Comparison of ENCODE assay signal across 9 cellular contexts in the genomic region with DNA sequence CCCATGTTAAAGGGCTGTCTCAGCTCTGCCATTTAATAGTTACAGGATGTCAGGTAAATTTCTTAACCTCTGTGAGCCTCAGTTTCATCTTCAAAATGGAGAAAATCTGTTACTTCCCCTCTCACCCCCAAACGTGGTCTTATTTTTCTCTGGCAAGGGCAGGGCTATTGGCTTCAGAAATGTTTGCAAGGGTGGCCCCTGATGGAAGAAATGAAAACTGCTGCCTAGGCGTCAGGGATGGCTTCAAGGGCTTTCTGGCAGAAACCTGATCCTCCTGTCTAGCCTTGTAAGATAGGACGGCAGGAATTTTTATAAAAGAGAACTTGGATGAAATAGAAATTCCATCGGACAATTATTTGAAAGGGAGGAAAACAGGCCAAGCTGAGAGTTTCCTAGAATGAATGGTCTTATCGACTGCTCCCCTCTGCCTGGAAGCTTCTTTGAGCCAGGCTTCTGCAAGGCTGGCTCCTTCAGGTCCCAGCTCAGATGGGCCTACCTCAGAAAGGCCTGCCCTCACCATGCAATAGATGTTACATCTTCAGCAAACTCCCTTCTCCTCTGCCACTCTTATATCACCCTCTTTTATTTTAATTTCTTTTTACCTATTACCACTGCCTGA. TPM values are rescaled to one million over a fixed set of nuclear protein-coding genes. Genes with fewer than 3 reads are reported as not detected.
DNase-seq lines count a peak whose midpoint lies in the region; ATAC-seq, FAIRE-seq and TF ChIP-seq lines count a peak whose summit lies in the region.
"Had no signal": no experiment of that assay in that cellular context is flagged by ENCODE, and none has a peak within 500 bp of the region (broad histone marks: within the 10 kb centered on the region; RNA-seq: fewer than 3 reads in every experiment).

No MANE protein-coding gene starts in this region.

- POLR2A ChIA-PET in CD8-positive, alpha-beta T cell (lab: Charles Lee), result no interaction called here

- DNase-seq in CD8-positive, alpha-beta T cell, result peak in 5 of 7 experiments; percentile 6 to 61 (median 38)
- DNase-seq in M059J (ENCODE audit: low read depth) (peak; percentile 80), astrocyte (ENCODE audit: low read depth) (peak; percentile 89), iPS-NIHi7 (ENCODE audit: extremely low spot score) (peak; percentile 89)
- peak; percentile 5 to 14 for DNase-seq in stimulated activated CD4-positive, alpha-beta T cell treated with anti-CD3 and anti-CD28 coated beads, Interleukin-1b, Interleukin-23, amount 100 ng/mL, for 4 hours (ENCODE audit: low read depth in 2 of 2)

- no peaks in the 10 kb centered on the region for H4K20me1 ChIP-seq in astrocyte (ENCODE audit: insufficient read depth, low read length)

- no peak overlapping the region for H3K27ac Mint-ChIP-seq in CD8-positive, alpha-beta T cell
- H3K27ac Mint-ChIP-seq in astrocyte (ENCODE audit: unreplicated experiment), result no peak overlapping the region
- H3K27ac Mint-ChIP-seq: T-helper 1 cell treated with Interleukin-12 subunit alpha and Interleukin-12 subunit beta and Interleukin-4 antibody, amounts not matched to agents 30 μg/mL and 1 μg/mL, for 36 hours had no signal

- H3K4me2 ChIP-seq in astrocyte (ENCODE audit: low read length), result peak overlapping the region; percentile 6

- H3K9me3 ChIP-seq in CD8-positive, alpha-beta T cell (ENCODE audit: low read length), result no peaks in the 10 kb centered on the region
- H3K9me3 ChIP-seq in astrocyte (ENCODE audit: insufficient read depth, low read depth, low read length), result no peaks in the 10 kb centered on the region

- H3K9me3 Mint-ChIP-seq in CD8-positive, alpha-beta T cell, result no peaks in the 10 kb centered on the region
- H3K9me3 Mint-ChIP-seq in astrocyte (ENCODE audit: unreplicated experiment), result no peaks in the 10 kb centered on the region
- H3K9me3 Mint-ChIP-seq: T-helper 1 cell treated with Interleukin-12 subunit alpha and Interleukin-12 subunit beta and Interleukin-4 antibody, amounts not matched to agents 30 μg/mL and 1 μg/mL, for 36 hours had no signal

- no peaks in the 10 kb centered on the region for H3K4me1 Mint-ChIP-seq in CD8-positive, alpha-beta T cell (ENCODE audit: low read depth)
- H3K4me1 Mint-ChIP-seq in astrocyte (ENCODE audit: low read depth, unreplicated experiment), result peaks cover 6% of the 10 kb centered on the region

- H3K9ac ChIP-seq in astrocyte (ENCODE audit: low read length), result no peak overlapping the region

- no peaks in the 10 kb centered on the region for H3K27me3 ChIP-seq in CD8-positive, alpha-beta T cell (ENCODE audit: insufficient read depth, low read length)
- H3K27me3 ChIP-seq in astrocyte (ENCODE audit: insufficient read depth, low read length), result no peaks in the 10 kb centered on the region

- TF ChIP-seq CTCF in CD8-positive, alpha-beta T cell (IDR thresholded peaks at IDR 0.05), result peak; percentile 29
- peak; percentile 85 for TF ChIP-seq CTCF in astrocyte (IDR thresholded peaks at IDR 0.05; ENCODE audit: insufficient read depth, low read depth, low read length)

- no peak overlapping the region for H2AFZ ChIP-seq in astrocyte (ENCODE audit: low read depth, low read length)

- FAIRE-seq in astrocyte (lab: Jason Lieb, UNC), result no peak

- no peaks in the 10 kb centered on the region for H3K36me3 ChIP-seq in CD8-positive, alpha-beta T cell (ENCODE audit: insufficient read depth, low read length)
- H3K36me3 ChIP-seq in astrocyte (ENCODE audit: insufficient read depth, low read length), result no peaks in the 10 kb centered on the region

- intact Hi-C loops in CD8-positive, alpha-beta T cell (cut with DNase I, micrococcal nuclease), result loop anchor here in 1 of 2 experiments (1.0 to 2.0 kb wide), 3 partner anchors 96 to 272 kb away; no protein-coding TSS in a partner anchor

- CTCF ChIA-PET in CD8-positive, alpha-beta T cell (lab: Charles Lee), result interaction anchor here (0.7 to 2.3 kb wide), 8 partner anchors 7 to 404 kb away, joined by 3 to 8 read pairs (median 4); no protein-coding TSS in a partner anchor

- H3K27ac ChIP-seq in CD8-positive, alpha-beta T cell (ENCODE audit: low read depth, low read length), result no peak overlapping the region
- H3K27ac ChIP-seq in astrocyte (ENCODE audit: low read depth, low read length), result peak overlapping the region; percentile 70

- H3K4me3 ChIP-seq in CD8-positive, alpha-beta T cell (ENCODE audit: low read depth, low read length), result no peak overlapping the region
- no peak overlapping the region for H3K4me3 ChIP-seq in astrocyte (ENCODE audit: insufficient read depth, low read depth, low read length)

- peak; percentile 62 for ATAC-seq in CD8-positive, alpha-beta T cell
- ATAC-seq in GM19463 (IDR thresholded peaks at IDR 0.05; ENCODE audit: unreplicated experiment) (peak; percentile 53), SK-N-SH treated with all-trans-retinoic acid at 6 μM for 48 hours (peak; percentile 99), GM18873 (IDR thresholded peaks at IDR 0.05; ENCODE audit: low FRiP score, unreplicated experiment) (no peak)

- no peak overlapping the region for H3K4me3 Mint-ChIP-seq in CD8-positive, alpha-beta T cell
- H3K4me3 Mint-ChIP-seq in astrocyte (ENCODE audit: unreplicated experiment), result no peak overlapping the region
- H3K4me3 Mint-ChIP-seq: T-helper 1 cell treated with Interleukin-12 subunit alpha and Interleukin-12 subunit beta and Interleukin-4 antibody, amounts not matched to agents 30 μg/mL and 1 μg/mL, for 36 hours had no signal

- no peaks in the 10 kb centered on the region for H3K27me3 Mint-ChIP-seq in CD8-positive, alpha-beta T cell (ENCODE audit: low read depth)
- no peaks in the 10 kb centered on the region for H3K27me3 Mint-ChIP-seq in astrocyte (ENCODE audit: low read depth, unreplicated experiment)

- no peaks in the 10 kb centered on the region for H3K36me3 Mint-ChIP-seq in CD8-positive, alpha-beta T cell
- peaks cover 3% of the 10 kb centered on the region for H3K36me3 Mint-ChIP-seq in astrocyte (ENCODE audit: low read depth, unreplicated experiment)

- no peaks in the 10 kb centered on the region for H3K79me2 ChIP-seq in astrocyte (ENCODE audit: insufficient read depth, low read length)

- H3K4me1 ChIP-seq in CD8-positive, alpha-beta T cell (ENCODE audit: insufficient read depth, low read length), result no peaks in the 10 kb centered on the region
- peaks cover 17% of the 10 kb centered on the region for H3K4me1 ChIP-seq in astrocyte (ENCODE audit: insufficient read depth, low read length)

TF ChIP-seq in SK-N-SH treated with all-trans-retinoic acid at 6 μM for 48 hours, 23 proteins besides CTCF, POLR2A, EP300 and RAD21 (continues in another document):
- no peak for TF ChIP-seq PPARA (CRISPR knock-in tag; IDR thresholded peaks at IDR 0.05; ENCODE audit: borderline replicate concordance)
- no peak for TF ChIP-seq OSR1 (CRISPR knock-in tag; IDR thresholded peaks at IDR 0.05)
- TF ChIP-seq ESRRG (CRISPR knock-in tag; IDR thresholded peaks at IDR 0.05), result no peak
- no peak for TF ChIP-seq TOX (CRISPR knock-in tag; IDR thresholded peaks at IDR 0.05; ENCODE audit: borderline replicate concordance)
- TF ChIP-seq, protein P1, sequence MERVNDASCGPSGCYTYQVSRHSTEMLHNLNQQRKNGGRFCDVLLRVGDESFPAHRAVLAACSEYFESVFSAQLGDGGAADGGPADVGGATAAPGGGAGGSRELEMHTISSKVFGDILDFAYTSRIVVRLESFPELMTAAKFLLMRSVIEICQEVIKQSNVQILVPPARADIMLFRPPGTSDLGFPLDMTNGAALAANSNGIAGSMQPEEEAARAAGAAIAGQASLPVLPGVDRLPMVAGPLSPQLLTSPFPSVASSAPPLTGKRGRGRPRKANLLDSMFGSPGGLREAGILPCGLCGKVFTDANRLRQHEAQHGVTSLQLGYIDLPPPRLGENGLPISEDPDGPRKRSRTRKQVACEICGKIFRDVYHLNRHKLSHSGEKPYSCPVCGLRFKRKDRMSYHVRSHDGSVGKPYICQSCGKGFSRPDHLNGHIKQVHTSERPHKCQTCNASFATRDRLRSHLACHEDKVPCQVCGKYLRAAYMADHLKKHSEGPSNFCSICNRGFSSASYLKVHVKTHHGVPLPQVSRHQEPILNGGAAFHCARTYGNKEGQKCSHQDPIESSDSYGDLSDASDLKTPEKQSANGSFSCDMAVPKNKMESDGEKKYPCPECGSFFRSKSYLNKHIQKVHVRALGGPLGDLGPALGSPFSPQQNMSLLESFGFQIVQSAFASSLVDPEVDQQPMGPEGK (CRISPR knock-in tag; IDR thresholded peaks at IDR 0.05; ENCODE audit: borderline replicate concordance), result no peak
- TF ChIP-seq ZNF8 (CRISPR knock-in tag; IDR thresholded peaks at IDR 0.05), result no peak
- TF ChIP-seq TCF4 (CRISPR knock-in tag; IDR thresholded peaks at IDR 0.05; ENCODE audit: borderline replicate concordance), result no peak
- TF ChIP-seq ISL1 (CRISPR knock-in tag; IDR thresholded peaks at IDR 0.05), result no peak
- no peak for TF ChIP-seq ARNTL (CRISPR knock-in tag; IDR thresholded peaks at IDR 0.05; ENCODE audit: borderline replicate concordance, low read depth)
- TF ChIP-seq ZFP30 (CRISPR knock-in tag; IDR thresholded peaks at IDR 0.05), result no peak
- TF ChIP-seq, protein P2, sequence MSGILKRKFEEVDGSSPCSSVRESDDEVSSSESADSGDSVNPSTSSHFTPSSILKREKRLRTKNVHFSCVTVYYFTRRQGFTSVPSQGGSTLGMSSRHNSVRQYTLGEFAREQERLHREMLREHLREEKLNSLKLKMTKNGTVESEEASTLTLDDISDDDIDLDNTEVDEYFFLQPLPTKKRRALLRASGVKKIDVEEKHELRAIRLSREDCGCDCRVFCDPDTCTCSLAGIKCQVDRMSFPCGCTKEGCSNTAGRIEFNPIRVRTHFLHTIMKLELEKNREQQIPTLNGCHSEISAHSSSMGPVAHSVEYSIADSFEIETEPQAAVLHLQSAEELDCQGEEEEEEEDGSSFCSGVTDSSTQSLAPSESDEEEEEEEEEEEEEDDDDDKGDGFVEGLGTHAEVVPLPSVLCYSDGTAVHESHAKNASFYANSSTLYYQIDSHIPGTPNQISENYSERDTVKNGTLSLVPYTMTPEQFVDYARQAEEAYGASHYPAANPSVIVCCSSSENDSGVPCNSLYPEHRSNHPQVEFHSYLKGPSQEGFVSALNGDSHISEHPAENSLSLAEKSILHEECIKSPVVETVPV (CRISPR knock-in tag; IDR thresholded peaks at IDR 0.05), result no peak
- TF ChIP-seq, protein P3, sequence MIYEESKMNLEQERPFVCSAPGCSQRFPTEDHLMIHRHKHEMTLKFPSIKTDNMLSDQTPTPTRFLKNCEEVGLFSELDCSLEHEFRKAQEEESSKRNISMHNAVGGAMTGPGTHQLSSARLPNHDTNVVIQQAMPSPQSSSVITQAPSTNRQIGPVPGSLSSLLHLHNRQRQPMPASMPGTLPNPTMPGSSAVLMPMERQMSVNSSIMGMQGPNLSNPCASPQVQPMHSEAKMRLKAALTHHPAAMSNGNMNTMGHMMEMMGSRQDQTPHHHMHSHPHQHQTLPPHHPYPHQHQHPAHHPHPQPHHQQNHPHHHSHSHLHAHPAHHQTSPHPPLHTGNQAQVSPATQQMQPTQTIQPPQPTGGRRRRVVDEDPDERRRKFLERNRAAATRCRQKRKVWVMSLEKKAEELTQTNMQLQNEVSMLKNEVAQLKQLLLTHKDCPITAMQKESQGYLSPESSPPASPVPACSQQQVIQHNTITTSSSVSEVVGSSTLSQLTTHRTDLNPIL (CRISPR knock-in tag; IDR thresholded peaks at IDR 0.05; ENCODE audit: low read depth), result no peak
- no peak for TF ChIP-seq GLIS3 (CRISPR knock-in tag; IDR thresholded peaks at IDR 0.05)

RNA-seq across cellular contexts. Expression of a gene that starts 43.0 kb away (rescaled TPM):
- total RNA-seq in CD8-positive, alpha-beta T cell, result 10 to 100 TPM; 12.1 to 16.3 TPM
- 7.8 and 19.7 TPM in 2 replicates for total RNA-seq in M059J (2014; rRNA removed; shearing (Covaris generic))
- total RNA-seq in astrocyte, result 15.8 and 16.8 TPM in 2 replicates

Comparison
In these comparisons a context has a peak if more than half of its experiments do, and no peak if none do; other contexts are left out.
1. DNase-seq: peak in every context shown above with its lines; median percentile 89 in astrocyte; 89 in iPS-NIHi7; 80 in M059J; 38 in CD8-positive, alpha-beta T cell; 10 in stimulated activated CD4-positive, alpha-beta T cell treated with anti-CD3 and anti-CD28 coated beads, Interleukin-1b, Interleukin-23, amount 100 ng/mL, for 4 hours.